8 cellular contexts compared by ENCODE assay signal in the genomic region with DNA sequence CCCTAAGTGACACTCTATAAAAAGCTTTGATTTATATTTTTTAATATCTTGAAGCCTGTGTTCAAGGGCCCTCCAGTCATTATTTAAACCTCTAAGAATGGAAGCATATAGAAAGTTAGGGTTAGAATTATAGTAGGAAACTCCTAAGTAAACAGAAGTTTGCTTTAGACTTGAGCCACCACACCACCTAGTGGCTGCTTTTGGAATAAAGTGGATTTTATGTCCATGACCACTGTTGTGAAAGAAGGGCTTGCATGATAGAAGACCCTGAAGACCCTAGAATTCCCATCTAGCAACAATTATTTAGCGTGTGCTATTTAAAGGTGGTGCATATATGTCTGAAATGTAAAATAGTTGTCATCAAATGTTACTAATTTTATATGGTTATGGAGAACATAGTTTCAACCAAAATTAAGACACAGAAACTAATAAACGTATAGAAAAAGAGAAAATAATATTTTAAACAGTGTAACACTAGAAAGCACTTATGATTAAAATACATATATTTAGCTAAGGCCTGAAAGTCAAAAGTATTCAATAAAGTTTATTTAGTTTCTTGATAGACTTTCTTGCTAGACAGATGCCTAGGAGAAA. TPM values are rescaled to one million over a fixed set of nuclear protein-coding genes. Genes with fewer than 3 reads are reported as not detected.
DNase-seq lines count a peak whose midpoint lies in the region; ATAC-seq and TF ChIP-seq lines count a peak whose summit lies in the region.

No MANE protein-coding gene starts in this region.

- no peaks in the 10 kb centered on the region for H3K27me3 ChIP-seq in lower lobe of right lung (ENCODE audit: low read depth)

- peak; percentile 73 for TF ChIP-seq CTCF in lower lobe of right lung (IDR thresholded peaks at IDR 0.05)

- no peaks in the 10 kb centered on the region for H3K9me3 ChIP-seq in lower lobe of right lung

- no peaks in the 10 kb centered on the region for H3K36me3 ChIP-seq in lower lobe of right lung

- H3K27ac ChIP-seq in lower lobe of right lung: no peak overlapping the region

- in situ Hi-C loops in T47D (cut with HindIII; ENCODE audit: low pct_unique_long_range_greater_than_20kb, low sequenced_read_pairs): no loop called here

- intact Hi-C loops in lower lobe of right lung (cut with DNase I): no loop called here

- DNase-seq in DMS114 treated with DMSO at 0.1 percent for 48 hours (lab: John Stamatoyannopoulos, UW; ENCODE audit: unreplicated experiment) (peak; percentile 67), NCI-H69 (lab: John Stamatoyannopoulos, UW) (peak; percentile 69), T47D (ENCODE audit: low read depth in 1 of 2, low spot score in 1 of 2) (peak; percentile 23 to 79), lower lobe of right lung (no peak), NCI-H2107 (lab: John Stamatoyannopoulos, UW) (no peak)
- no peak for DNase-seq in activated CD4-positive, CD25-positive, alpha-beta regulatory T cell (lab: John Stamatoyannopoulos, UW)

- ATAC-seq in GM18873 (IDR thresholded peaks at IDR 0.05; ENCODE audit: low FRiP score, unreplicated experiment): peak; percentile 74
- ATAC-seq in HG03095 (IDR thresholded peaks at IDR 0.05; ENCODE audit: unreplicated experiment): peak; percentile 90
- ATAC-seq in lower lobe of right lung: peak in 1 of 2 donors; percentile 64

- H3K4me1 ChIP-seq in lower lobe of right lung: no peaks in the 10 kb centered on the region

- no peak overlapping the region for H3K4me3 ChIP-seq in lower lobe of right lung

RNA-seq across cellular contexts. Expression of gene LRRIQ1, which starts 21.3 kb away (rescaled TPM):
- total RNA-seq in lower lobe of right lung: 10.6 TPM

RNA-seq across cellular contexts. Expression of gene TSPAN19, which starts 21.4 kb away (rescaled TPM):
- 6.6 TPM for total RNA-seq in lower lobe of right lung

Comparison
In these comparisons a context has a peak if more than half of its experiments do, and no peak if none do; other contexts are left out.
1. DNase-seq: peak in DMS114 treated with DMSO at 0.1 percent for 48 hours (single experiment), NCI-H69 (single experiment) and T47D (2 of 2); none in lower lobe of right lung (single experiment), activated CD4-positive, CD25-positive, alpha-beta regulatory T cell (0 of 4) and NCI-H2107 (single experiment).